ENCODE assay signal across 8 cellular contexts in the genomic region with DNA sequence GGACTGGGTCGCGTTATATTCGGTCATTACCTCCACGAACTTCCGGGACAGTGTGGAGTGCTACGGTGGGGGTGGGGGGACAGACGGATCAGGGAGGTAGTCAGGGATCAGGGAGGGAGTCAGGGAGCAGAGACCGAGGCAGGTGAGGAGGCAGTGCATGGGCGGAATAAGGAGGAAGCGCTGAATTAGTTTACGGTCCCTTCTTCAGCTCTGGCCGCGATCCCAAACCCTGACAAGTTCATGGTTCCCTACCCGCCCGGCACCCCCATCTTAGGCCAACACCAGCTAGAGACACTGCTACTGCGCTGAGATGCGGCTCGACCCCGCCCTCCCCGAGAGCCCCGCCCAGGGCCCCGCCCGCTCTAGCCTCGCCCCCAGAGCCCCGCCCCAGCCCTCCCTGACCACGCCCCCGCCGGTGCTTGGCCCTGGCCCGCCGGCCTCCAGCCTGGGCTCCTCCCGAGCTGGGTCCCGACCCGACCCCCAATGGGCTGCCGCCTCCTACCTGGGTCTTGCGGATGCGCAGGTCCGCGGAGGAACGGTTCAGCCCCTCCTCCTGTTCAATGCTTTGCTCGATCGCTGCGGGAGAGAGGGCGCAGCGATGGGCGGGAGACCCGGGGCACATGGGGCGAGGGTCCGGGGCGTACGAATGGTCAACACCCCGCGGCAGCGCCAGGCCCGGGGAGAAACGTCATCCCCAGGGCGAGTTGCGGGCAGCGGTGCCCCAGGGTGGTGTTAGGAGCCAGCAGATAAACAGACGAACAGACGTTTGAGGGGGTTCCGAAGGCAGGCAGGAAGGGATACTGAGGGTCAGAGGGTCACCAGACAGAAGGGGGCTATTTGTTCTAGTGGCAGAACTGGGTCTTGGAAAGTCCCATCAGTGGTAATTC. TPM values are rescaled to one million over a fixed set of nuclear protein-coding genes. Genes with fewer than 3 reads are reported as not detected.
DNase-seq lines count a peak whose midpoint lies in the region; TF ChIP-seq lines count a peak whose summit lies in the region.

No MANE protein-coding gene starts in this region.

- intact Hi-C loops in lower leg skin (cut with DNase I; ENCODE audit: low total_unique reads): no loop called here

- TF ChIP-seq CTCF in HFF-Myc (IDR thresholded peaks at IDR 0.05; ENCODE audit: low read depth, low read length, missing control alignments) (no peak), lower leg skin (IDR thresholded peaks at IDR 0.05) (no peak)

- H3K4me3 ChIP-seq in HFF-Myc (replicated peaks; ENCODE audit: low read depth, low read length): peak overlapping the region; percentile 53
- peak overlapping the region; percentile 38 for H3K4me3 ChIP-seq in lower leg skin (ENCODE audit: low read depth, poor library complexity, severe bottlenecking)

- 6 to 9% methylated on average over 29 to 49 of the region's 61 CpGs for WGBS in lower leg skin, 2 donors

- DNase-seq in GM04504 (ENCODE audit: low read depth) (peak; percentile 62), HFF-Myc (ENCODE audit: extremely low read depth, low read depth) (peak; percentile 45), NCI-H2029 treated with DMSO at 0.1 percent for 48 hours (lab: John Stamatoyannopoulos, UW) (peak; percentile 3), dermis blood vessel endothelial cell (peak; percentile 63), lower leg skin (ENCODE audit: low spot score in 2 of 2) (peak; percentile 82 to 96), NCI-H1694 treated with DMSO at 0.1 percent for 48 hours (lab: John Stamatoyannopoulos, UW) (no peak)
- DNase-seq in activated CD4-positive, alpha-beta T cell treated with anti-CD3 and anti-CD28 coated beads for 48 hours: peak; percentile 86
- peak; percentile 66 to 90 (median 70) for DNase-seq in stimulated activated CD4-positive, alpha-beta T cell treated with anti-CD3 and anti-CD28 coated beads, TNF-alpha, amount 100 ng/mL, for 48 hours (ENCODE audit: low read depth in 3 of 3)

- TF ChIP-seq POLR2A in lower leg skin (IDR thresholded peaks at IDR 0.05): no peak

RNA-seq across cellular contexts. Expression of gene HSD3B7, which starts 12.2 kb away (rescaled TPM):
- total RNA-seq in dermis blood vessel endothelial cell (21.0 and 26.4 TPM in 2 replicates), lower leg skin (10 to 100 TPM; 12.4 to 29.8 (median 19.0) TPM)

RNA-seq across cellular contexts. Expression of gene STX1B, which starts 13.2 kb away (rescaled TPM):
- total RNA-seq in dermis blood vessel endothelial cell (0.51 and 0.70 TPM in 2 replicates), lower leg skin (1 to 10 TPM in 1 of 4 donors, under 1 TPM in 3; 0.32 to 1.4 (median 0.44) TPM)

RNA-seq across cellular contexts. Expression of gene STX4, which starts 36.1 kb away (rescaled TPM):
- 22.9 and 26.2 TPM in 2 replicates for total RNA-seq in dermis blood vessel endothelial cell
- 10 to 100 TPM; 38.7 to 53.1 (median 46.4) TPM for total RNA-seq in lower leg skin

RNA-seq across cellular contexts. Expression of gene SETD1A, which starts 39.7 kb away (rescaled TPM):
- total RNA-seq in dermis blood vessel endothelial cell: 2.6 and 5.3 TPM in 2 replicates
- 10 to 100 TPM in 3 of 4 donors, 1 to 10 TPM in 1; 9.2 to 22.4 (median 10.7) TPM for total RNA-seq in lower leg skin

RNA-seq across cellular contexts. Expression of gene ORAI3, which starts 48.4 kb away (rescaled TPM):
- 40.2 and 42.4 TPM in 2 replicates for total RNA-seq in dermis blood vessel endothelial cell
- total RNA-seq in lower leg skin: 10 to 100 TPM; 22.9 to 37.7 (median 34.6) TPM
